22 cellular contexts compared by ENCODE assay signal in the genomic region with DNA sequence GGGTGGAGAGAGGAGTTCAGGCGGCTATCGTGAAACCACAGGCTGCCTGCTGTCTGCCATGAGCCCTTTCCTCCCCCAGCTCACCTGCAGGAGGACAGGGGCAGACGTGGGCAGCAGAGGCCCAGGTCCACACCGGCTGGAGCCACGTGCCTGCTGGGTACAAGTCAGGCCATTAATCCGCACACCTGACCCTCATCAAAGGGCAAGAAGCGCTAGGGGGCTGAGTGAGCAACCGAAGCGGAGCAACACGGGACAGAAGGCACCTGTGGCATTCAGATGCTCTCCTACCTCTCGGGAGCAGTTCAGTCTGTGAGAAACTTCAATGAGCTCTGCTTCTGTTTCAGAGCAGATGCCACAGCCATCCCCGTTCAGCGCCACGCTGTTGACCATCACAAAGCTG. TPM values are rescaled to one million over a fixed set of nuclear protein-coding genes. Genes with fewer than 3 reads are reported as not detected.
A peak's percentile ranks its signal among the peaks of the same experiment; 100 is the strongest.
DNase-seq lines count a peak whose midpoint lies in the region; ATAC-seq, FAIRE-seq and TF ChIP-seq lines count a peak whose summit lies in the region.
"Had no signal": no experiment of that assay in that cellular context is flagged by ENCODE, and none has a peak within 500 bp of the region (broad histone marks: within the 10 kb centered on the region; RNA-seq: fewer than 3 reads in every experiment).

No MANE protein-coding gene starts in this region.

- peaks cover 2% of the 10 kb centered on the region for H3K4me1 Mint-ChIP-seq in T-helper 17 cell

- no peak overlapping the region for H3K4me3 Mint-ChIP-seq in T-helper 17 cell
- H3K4me3 Mint-ChIP-seq: CD8-positive, alpha-beta T cell had no signal

- CTCF ChIA-PET in HepG2 (lab: Yijun Ruan, JAX; ENCODE audit: low intra/inter-chr PET ratio, low total read pairs) = no interaction called here

- H3K4me1 ChIP-seq in HepG2 (ENCODE audit: insufficient read depth, low read length) = peaks cover 55% of the 10 kb centered on the region
- H3K4me1 ChIP-seq in right lobe of liver = peaks cover 0 to 13% (median 4%) of the 10 kb centered on the region in 4 donors

- TF ChIP-seq CTCF in HepG2 (CRISPR knock-in tag; IDR thresholded peaks at IDR 0.05) = no peak
- no peak for TF ChIP-seq CTCF in right lobe of liver (IDR thresholded peaks at IDR 0.05)

- WGBS in HepG2 (ENCODE audit: low lambda C conversion rate) = 92% methylated on average over 8 of the region's 14 CpGs
- WGBS in right lobe of liver (ENCODE audit: insufficient coverage, low coverage, low lambda C conversion rate, missing lambda C conversion rate) = 96% methylated on average over 4 of the region's 14 CpGs

- FAIRE-seq in HepG2 (lab: Jason Lieb, UNC) = no peak

- H3K27ac Mint-ChIP-seq in T-helper 17 cell = peak overlapping the region; percentile 66
- H3K27ac Mint-ChIP-seq: CD8-positive, alpha-beta T cell had no signal

- BruUV-seq in HepG2 (replicated peaks; lab: Mats Ljungman, UMichigan) = no TSS peak

- TF ChIP-seq RAD21 in HepG2 (CRISPR knock-in tag; IDR thresholded peaks at IDR 0.05) = no peak

- no peak for ATAC-seq in HepG2
- no peak for ATAC-seq in right lobe of liver
- no peak for ATAC-seq in T-helper 17 cell
- no peak for ATAC-seq in GM18520 (IDR thresholded peaks at IDR 0.05; ENCODE audit: unreplicated experiment)
- no peak for ATAC-seq in stimulated activated naive CD8-positive, alpha-beta T cell treated with anti-CD3 and anti-CD28 coated beads, Interleukin-15, Interleukin-2, amounts not matched to agents 100 U/mL and 50 U/mL, for 24 hours
- ATAC-seq: CD8-positive, alpha-beta T cell; Panc1 had no signal

- H3K27ac ChIP-seq in HepG2 (ENCODE audit: extremely low read length, insufficient read depth, low read length) = no peak overlapping the region
- H3K27ac ChIP-seq in right lobe of liver = no peak overlapping the region

- H3K9ac ChIP-seq in HepG2 (ENCODE audit: insufficient read depth, low read depth, low read length) = no peak overlapping the region
- H3K9ac ChIP-seq: BLaER1 treated with 17β-estradiol and CSF1 and Interleukin-3, amounts not matched to agents 10 nM and 100 nM; SK-N-SH had no signal

- TF ChIP-seq EP300 in HepG2 (IDR thresholded peaks at IDR 0.05; ENCODE audit: low read depth in 2 of 2, low read length in 2 of 2) = no peak
- TF ChIP-seq EP300 in HepG2 (CRISPR knock-in tag; IDR thresholded peaks at IDR 0.05; ENCODE audit: borderline replicate concordance) = no peak

- intact Hi-C loops in HepG2 (cut with micrococcal nuclease; ENCODE audit: unreplicated experiment) (no loop called here), right lobe of liver (cut with DNase I) (no loop called here)

- H3K4me2 ChIP-seq in HepG2 (ENCODE audit: low read depth, low read length) = no peak overlapping the region
- H3K4me2 ChIP-seq: SK-N-SH had no signal

- peaks cover 4% of the 10 kb centered on the region for H3K36me3 Mint-ChIP-seq in T-helper 17 cell (ENCODE audit: low read depth)

- H3K27me3 Mint-ChIP-seq in T-helper 17 cell = no peaks in the 10 kb centered on the region

- in situ Hi-C loops in HepG2 (cut with HindIII; ENCODE audit: extremely low pct_ligation_motif_present, low pct_unique_long_range_greater_than_20kb) = no loop called here

- POLR2A ChIA-PET in HepG2 (lab: Yijun Ruan, JAX) = interaction anchor here (1.6 kb wide), 1 partner anchor 108 kb away, joined by 4 read pairs; no protein-coding TSS in a partner anchor

- no peak overlapping the region for H2AFZ ChIP-seq in HepG2 (ENCODE audit: low read length)

- H3K36me3 ChIP-seq in HepG2 (replicated peaks in 1 of 2; ENCODE audit: control insufficient read depth in 1 of 2, insufficient read depth in 2 of 2, low read length in 2 of 2) = no peaks in the 10 kb centered on the region; a peak in 1 of 5 replicates
- H3K36me3 ChIP-seq in right lobe of liver = peaks cover 0 to 47% (median 8%) of the 10 kb centered on the region in 4 donors

- H3K9me3 ChIP-seq in HepG2 (ENCODE audit: low read length) (no peaks in the 10 kb centered on the region), right lobe of liver (no peaks in the 10 kb centered on the region), T-helper 17 cell (ENCODE audit: control insufficient read depth, low read length, poor library complexity, severe bottlenecking) (no peaks in the 10 kb centered on the region)
- H3K9me3 ChIP-seq: BLaER1 treated with 17β-estradiol and CSF1 and Interleukin-3, amounts not matched to agents 10 nM and 100 nM; SK-N-SH had no signal

- H3K4me3 ChIP-seq in HepG2 (replicated peaks in 1 of 3; ENCODE audit: insufficient read depth in 1 of 3, low read depth in 2 of 3, low read length in 3 of 3) (no peak overlapping the region), right lobe of liver (no peak overlapping the region)
- H3K4me3 ChIP-seq: BLaER1 treated with 17β-estradiol and CSF1 and Interleukin-3, amounts not matched to agents 10 nM and 100 nM had no signal

- H3K79me2 ChIP-seq in HepG2 (ENCODE audit: insufficient read depth, low read length) = no peaks in the 10 kb centered on the region

- no peaks in the 10 kb centered on the region for H4K20me1 ChIP-seq in HepG2 (ENCODE audit: insufficient read depth, low read length)
- H4K20me1 ChIP-seq: BLaER1 treated with 17β-estradiol and CSF1 and Interleukin-3, amounts not matched to agents 10 nM and 100 nM had no signal

- no peak for TF ChIP-seq POLR2A in HepG2 (IDR thresholded peaks at IDR 0.05; ENCODE audit: insufficient read depth in 1 of 2, low read depth in 2 of 2, low read length in 2 of 2)
- TF ChIP-seq POLR2A in right lobe of liver (IDR thresholded peaks at IDR 0.05) = no peak

- DNase-seq in HepG2 (ENCODE audit: low spot score) (no peak), right lobe of liver (no peak), T-helper 17 cell (no peak), mesenteric fat pad (ENCODE audit: low spot score) (peak; percentile 55), iPS-NIHi11 (ENCODE audit: low spot score) (no peak)
- DNase-seq in stimulated activated naive CD8-positive, alpha-beta T cell treated with anti-CD3 and anti-CD28 coated beads, Interleukin-15, Interleukin-2, amounts not matched to agents 100 U/mL and 50 U/mL, for 24 hours = no peak
- DNase-seq: 8988T; CD8-positive, alpha-beta T cell; DMS153; GDM1; KBM-7; NCI-H1092; NCI-H1436; NCI-H187 treated with DMSO at 0.1 percent for 48 hours; NCI-H2107; NCI-H446 treated with DMSO at 0.1 percent for 48 hours; NCI-H526 treated with DMSO at 0.1 percent for 48 hours; SIG-M5; SK-N-SH had no signal

- no peaks in the 10 kb centered on the region for H3K27me3 ChIP-seq in HepG2 (ENCODE audit: control insufficient read depth in 1 of 2, insufficient read depth in 2 of 2, low read length in 2 of 2)
- H3K27me3 ChIP-seq in right lobe of liver = no peaks in the 10 kb centered on the region
- H3K27me3 ChIP-seq: BLaER1 treated with 17β-estradiol and CSF1 and Interleukin-3, amounts not matched to agents 10 nM and 100 nM had no signal

RNA-seq across cellular contexts. Expression of a gene that starts 21.5 kb away (rescaled TPM):
- 5.4 and 11.9 TPM in 2 replicates for total RNA-seq in HepG2 (2016; rRNA removed; fragmentation: Illumina TruSeq; extraction: Trizol)
- 9.1 and 12.1 TPM in 2 replicates for total RNA-seq in HepG2 (2016; cell fraction: cytosol; rRNA removed; fragmentation: Illumina TruSeq; extraction: Trizol; ENCODE audit: low read depth)
- total RNA-seq in HepG2 (2016; cell fraction: insoluble cytoplasmic fraction; rRNA removed; fragmentation: Illumina TruSeq; extraction: Trizol) = 3.6 and 11.9 TPM in 2 replicates
- 7.1 and 10.4 TPM in 2 replicates for total RNA-seq in HepG2 (2016; cell fraction: membrane; rRNA removed; fragmentation: Illumina TruSeq; extraction: Trizol)
- total RNA-seq in HepG2 (2016; cell fraction: nucleus; rRNA removed; fragmentation: Illumina TruSeq; extraction: Trizol) = 19.6 and 20.7 TPM in 2 replicates
- 9.6 and 10.6 TPM in 2 replicates for polyA plus RNA-seq in HepG2 (2011; rRNA removed)
- polyA plus RNA-seq in HepG2 (2011; cell fraction: cytosol; rRNA removed) = 5.0 and 6.2 TPM in 2 replicates
- 18.2 and 19.2 TPM in 2 replicates for polyA plus RNA-seq in HepG2 (2011; cell fraction: nucleus; rRNA removed)
- polyA plus RNA-seq in HepG2 (2012) = 6.4 and 7.1 TPM in 2 replicates
- 14.6 and 22.2 TPM in 2 replicates for polyA plus RNA-seq in HepG2 (2016; cell fraction: cytosol; fragmentation: Illumina TruSeq; extraction: Trizol; ENCODE audit: low read depth)
- 4.6 and 6.6 TPM in 2 replicates for polyA plus RNA-seq in HepG2 (2016; cell fraction: insoluble cytoplasmic fraction; fragmentation: Illumina TruSeq; extraction: Trizol; ENCODE audit: low read depth)
- polyA plus RNA-seq in HepG2 (2016; cell fraction: membrane; fragmentation: Illumina TruSeq; extraction: Trizol; ENCODE audit: low read depth) = 8.0 and 12.4 TPM in 2 replicates
- polyA plus RNA-seq in HepG2 (2016; cell fraction: nucleus; fragmentation: Illumina TruSeq; extraction: Trizol; ENCODE audit: insufficient read depth, low read depth) = 31.1 and 36.4 TPM in 2 replicates
- polyA minus RNA-seq in HepG2 (2011; rRNA and poly(A)+ RNA removed; ENCODE audit: low replicate concordance) = 8.2 and 19.5 TPM in 2 replicates
- 3.4 and 4.1 TPM in 2 replicates for polyA minus RNA-seq in HepG2 (2011; cell fraction: cytosol; rRNA and poly(A)+ RNA removed)
- 21.0 and 21.2 TPM in 2 replicates for polyA minus RNA-seq in HepG2 (2011; cell fraction: nucleus; rRNA and poly(A)+ RNA removed)
- 10 to 100 TPM; 23.2 to 40.9 (median 30.7) TPM for total RNA-seq in right lobe of liver
- total RNA-seq in T-helper 17 cell = 10 to 100 TPM; 72.9 to 79.3 TPM
- total RNA-seq in mesenteric fat pad = 30.5 TPM

RNA-seq across cellular contexts. Expression of a gene that starts 35.4 kb away (rescaled TPM):
- total RNA-seq in HepG2 (2016; rRNA removed; fragmentation: Illumina TruSeq; extraction: Trizol) = 18.8 and 24.0 TPM in 2 replicates
- 4.1 TPM in 2 replicates for total RNA-seq in HepG2 (2016; cell fraction: cytosol; rRNA removed; fragmentation: Illumina TruSeq; extraction: Trizol; ENCODE audit: low read depth)
- total RNA-seq in HepG2 (2016; cell fraction: insoluble cytoplasmic fraction; rRNA removed; fragmentation: Illumina TruSeq; extraction: Trizol) = 18.9 and 22.7 TPM in 2 replicates
- total RNA-seq in HepG2 (2016; cell fraction: membrane; rRNA removed; fragmentation: Illumina TruSeq; extraction: Trizol) = 8.7 and 9.1 TPM in 2 replicates
- 15.1 and 15.2 TPM in 2 replicates for total RNA-seq in HepG2 (2016; cell fraction: nucleus; rRNA removed; fragmentation: Illumina TruSeq; extraction: Trizol)
- polyA plus RNA-seq in HepG2 (2011; rRNA removed) = 19.1 and 20.2 TPM in 2 replicates
- polyA plus RNA-seq in HepG2 (2011; cell fraction: cytosol; rRNA removed) = 19.1 and 22.1 TPM in 2 replicates
- 6.4 and 8.0 TPM in 2 replicates for polyA plus RNA-seq in HepG2 (2011; cell fraction: nucleus; rRNA removed)
- 23.0 and 26.4 TPM in 2 replicates for polyA plus RNA-seq in HepG2 (2012)
- 2.7 and 2.9 TPM in 2 replicates for polyA plus RNA-seq in HepG2 (2016; cell fraction: cytosol; fragmentation: Illumina TruSeq; extraction: Trizol; ENCODE audit: low read depth)
- 29.6 and 30.5 TPM in 2 replicates for polyA plus RNA-seq in HepG2 (2016; cell fraction: insoluble cytoplasmic fraction; fragmentation: Illumina TruSeq; extraction: Trizol; ENCODE audit: low read depth)
- polyA plus RNA-seq in HepG2 (2016; cell fraction: membrane; fragmentation: Illumina TruSeq; extraction: Trizol; ENCODE audit: low read depth) = 5.7 and 6.2 TPM in 2 replicates
- 21.5 and 22.8 TPM in 2 replicates for polyA plus RNA-seq in HepG2 (2016; cell fraction: nucleus; fragmentation: Illumina TruSeq; extraction: Trizol; ENCODE audit: insufficient read depth, low read depth)
- 15.1 and 30.4 TPM in 2 replicates for polyA minus RNA-seq in HepG2 (2011; rRNA and poly(A)+ RNA removed; ENCODE audit: low replicate concordance)
- 11.8 and 14.1 TPM in 2 replicates for polyA minus RNA-seq in HepG2 (2011; cell fraction: cytosol; rRNA and poly(A)+ RNA removed)
- 12.7 and 15.6 TPM in 2 replicates for polyA minus RNA-seq in HepG2 (2011; cell fraction: nucleus; rRNA and poly(A)+ RNA removed)
- total RNA-seq in right lobe of liver = 10 to 100 TPM; 13.5 to 22.4 (median 18.2) TPM
- 10 to 100 TPM; 81.4 to 98.5 TPM for total RNA-seq in T-helper 17 cell
- 43.9 TPM for total RNA-seq in mesenteric fat pad
